ENCODE assay signal across 7 cellular contexts in genomic region chr14:23988610-23989363, GRCh38. TPM values are rescaled to one million over a fixed set of nuclear protein-coding genes. Genes with fewer than 3 reads are reported as not detected.
DNase-seq lines count a peak whose midpoint lies in the region; ATAC-seq and TF ChIP-seq lines count a peak whose summit lies in the region.
"Not testable (repeated sequence)": the region's sequence is repeated elsewhere in the genome, so short reads cannot be mapped to it uniquely, and the experiment has no call there.

DHRS4L2 (plus strand) TSS chr14:23988929; CDS start chr14:23988948, 19 bp downstream.

- not testable (repeated sequence) for H3K36me3 ChIP-seq in breast epithelium; skeletal muscle satellite cell (ENCODE audit: insufficient read depth, low read length)

- H3K4me2 ChIP-seq in skeletal muscle satellite cell (ENCODE audit: low read length), result peak within 1 kb of the TSS; percentile 90

- H3K27ac ChIP-seq in breast epithelium, result peak within 1 kb of the TSS; percentile 74 to 78

- not testable (repeated sequence) for H3K27me3 ChIP-seq in breast epithelium; skeletal muscle satellite cell (ENCODE audit: control insufficient read depth, insufficient read depth, low read length)

- peak within 1 kb of the TSS; percentile 66 for H3K9ac ChIP-seq in skeletal muscle satellite cell (ENCODE audit: low read depth, low read length)

- not testable (repeated sequence) for TF ChIP-seq POLR2A in breast epithelium (IDR thresholded peaks at IDR 0.05)

- H3K4me3 ChIP-seq in breast epithelium (peak within 1 kb of the TSS in 2 of 3 donors; percentile 47 to 62), skeletal muscle satellite cell (ENCODE audit: low read length) (peak within 1 kb of the TSS; percentile 68)

- ATAC-seq in GM18517 (IDR thresholded peaks at IDR 0.05; ENCODE audit: unreplicated experiment), result peak; percentile 85
- peak; percentile 81 for ATAC-seq in HG02870 (IDR thresholded peaks at IDR 0.05; ENCODE audit: unreplicated experiment)
- ATAC-seq in activated CD4-positive, CD25-positive, alpha-beta regulatory T cell treated with anti-CD3 and anti-CD28 coated beads, Interleukin-2, amount 50 U/mL, for 24 hours, result peak; percentile 98

- not testable (repeated sequence) for H3K9me3 ChIP-seq in breast epithelium; skeletal muscle satellite cell (replicated peaks; ENCODE audit: low read length)

- not testable (repeated sequence) for H3K4me1 ChIP-seq in breast epithelium
- peaks cover 18% of the 10 kb centered on the region for H3K4me1 ChIP-seq in skeletal muscle satellite cell (ENCODE audit: control insufficient read depth, insufficient read depth, low read length)

- intact Hi-C loops in breast epithelium (cut with DNase I; ENCODE audit: low total_unique reads), result loop anchor here (10.0 kb wide), 1 partner anchor 46 kb away; no protein-coding TSS in a partner anchor

- DNase-seq in NCI-H1417 treated with DMSO at 0.1 percent for 48 hours (lab: John Stamatoyannopoulos, UW) (peak; percentile 37), breast epithelium (ENCODE audit: low spot score in 2 of 2) (peak; percentile 69 to 81), iPS-NIHi11 (ENCODE audit: low spot score) (peak; percentile 84)

- not testable (repeated sequence) for TF ChIP-seq CTCF in breast epithelium (IDR thresholded peaks at IDR 0.05)

RNA-seq across cellular contexts. Expression of gene DHRS4L2, which starts in this region (rescaled TPM):
- total RNA-seq in breast epithelium, result 10 to 100 TPM; 13.4 to 22.9 (median 16.8) TPM
- 8.7 and 12.9 TPM in 2 replicates for total RNA-seq in skeletal muscle satellite cell (2012; rRNA removed)

Comparison
In these comparisons a context has a peak if more than half of its experiments do, and no peak if none do; other contexts are left out.
1. Peak in every context shown above with its lines: DNase-seq, ATAC-seq, H3K4me3 ChIP-seq and H3K27ac ChIP-seq.